Comparison of ENCODE assay signal across 19 cellular contexts in the genomic region with DNA sequence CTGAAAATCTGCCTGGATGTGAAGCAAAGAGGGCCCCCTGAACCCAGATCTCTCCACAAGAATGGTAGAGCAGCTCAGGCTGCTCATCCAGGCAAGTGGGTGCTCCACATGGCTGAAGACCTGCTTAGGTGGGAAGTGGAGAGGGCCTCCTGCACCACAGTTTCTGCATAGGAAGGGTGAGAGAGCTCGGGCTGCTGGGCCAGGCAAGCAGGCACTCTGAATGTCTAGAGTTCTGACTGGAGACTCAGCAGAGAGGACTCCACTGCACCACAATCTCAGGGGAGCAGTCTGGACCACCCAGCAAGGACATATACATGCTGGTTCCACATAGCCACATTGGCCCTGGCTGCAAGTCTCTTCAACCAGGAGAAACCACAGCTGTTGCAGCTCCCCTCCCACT. TPM values are rescaled to one million over a fixed set of nuclear protein-coding genes. Genes with fewer than 3 reads are reported as not detected.
DNase-seq lines count a peak whose midpoint lies in the region; ATAC-seq and TF ChIP-seq lines count a peak whose summit lies in the region.
"Had no signal": no experiment of that assay in that cellular context is flagged by ENCODE, and none has a peak within 500 bp of the region (broad histone marks: within the 10 kb centered on the region; RNA-seq: fewer than 3 reads in every experiment).

No MANE protein-coding gene starts in this region.

- H3K4ac ChIP-seq in IMR-90 (ENCODE audit: low read depth, low read length) = no peak overlapping the region
- no peak overlapping the region for H3K4ac ChIP-seq in trophoblast cell (ENCODE audit: low read depth, low read length)

- H2BK20ac ChIP-seq in IMR-90 (ENCODE audit: low read depth, low read length) = no peak overlapping the region

- no peak overlapping the region for H2BK12ac ChIP-seq in trophoblast cell (ENCODE audit: low read length)

- no peak overlapping the region for H2BK120ac ChIP-seq in IMR-90 (ENCODE audit: low read depth, low read length)
- H2BK120ac ChIP-seq in trophoblast cell (ENCODE audit: insufficient read depth, low read length, poor library complexity) = no peak overlapping the region

- no CpG with 5 or more reads among the region's 1 CpG for WGBS in IMR-90 (ENCODE audit: extremely low coverage in 2 of 2, insufficient read length in 1 of 2), 2 experiments
- no CpG with 5 or more reads among the region's 1 CpG for WGBS in trophoblast cell (ENCODE audit: extremely low coverage, insufficient coverage, insufficient read length)

- H4K5ac ChIP-seq in IMR-90 (ENCODE audit: low read depth, low read length) = no peak overlapping the region

- H3K36me3 Mint-ChIP-seq in chondrocyte (ENCODE audit: low read depth) (peaks cover 12% of the 10 kb centered on the region), neural progenitor cell (peaks cover 3% of the 10 kb centered on the region), nephron progenitor cell (ENCODE audit: low read depth) (peaks cover 6% of the 10 kb centered on the region)
- H3K36me3 Mint-ChIP-seq in activated T-helper 2 cell treated with anti-CD3 and anti-CD28 coated beads, Interferon-gamma antibody, Interleukin-2, Interleukin-4, amounts not matched to agents 10 μg/mL and 5 μg/mL and 100 μg/mL, durations not matched to agents 14 hours and 24 hours and 36 hours (ENCODE audit: low read depth) = no peaks in the 10 kb centered on the region
- H3K36me3 Mint-ChIP-seq: CD8-positive, alpha-beta T cell had no signal

- TF ChIP-seq CTCF in IMR-90 (conservative IDR thresholded peaks at IDR 0.05; ENCODE audit: low read depth, low read length) = no peak
- TF ChIP-seq CTCF in chondrocyte (IDR thresholded peaks at IDR 0.05) = no peak
- TF ChIP-seq CTCF in neural progenitor cell (IDR thresholded peaks at IDR 0.05) = no peak
- no peak for TF ChIP-seq CTCF in nephron progenitor cell (IDR thresholded peaks at IDR 0.05)

- no peak overlapping the region for H3K27ac Mint-ChIP-seq in chondrocyte (ENCODE audit: unreplicated experiment)
- no peak overlapping the region for H3K27ac Mint-ChIP-seq in neural progenitor cell
- H3K27ac Mint-ChIP-seq in activated T-helper 2 cell treated with anti-CD3 and anti-CD28 coated beads, Interferon-gamma antibody, Interleukin-2, Interleukin-4, amounts not matched to agents 10 μg/mL and 5 μg/mL and 100 μg/mL, durations not matched to agents 14 hours and 24 hours and 36 hours = no peak overlapping the region
- no peak overlapping the region for H3K27ac Mint-ChIP-seq in nephron progenitor cell
- H3K27ac Mint-ChIP-seq: B cell; CD4-positive, alpha-beta T cell; CD8-positive, alpha-beta T cell had no signal

- H3K79me2 ChIP-seq in neural progenitor cell (ENCODE audit: low read depth) (no peaks in the 10 kb centered on the region), trophoblast cell (ENCODE audit: control insufficient read depth, insufficient read depth, low read length, poor library complexity) (no peaks in the 10 kb centered on the region)

- peak overlapping the region; percentile 10 for H4K12ac ChIP-seq in trophoblast cell (ENCODE audit: low read depth, low read length)

- no peak overlapping the region for H3K4me2 ChIP-seq in IMR-90 (ENCODE audit: low read depth, low read length)
- no peak overlapping the region for H3K4me2 ChIP-seq in neural progenitor cell
- no peak overlapping the region for H3K4me2 ChIP-seq in trophoblast cell (ENCODE audit: low read length)
- H3K4me2 ChIP-seq: A549 had no signal

- no peak for DNase-seq in IMR-90
- peak; percentile 54 for DNase-seq in chondrocyte (ENCODE audit: low spot score)
- DNase-seq in neural progenitor cell (ENCODE audit: low spot score) = no peak
- no peak for DNase-seq in trophoblast cell
- no peak for DNase-seq in activated effector memory CD4-positive, alpha-beta T cell treated with Interleukin-2 at 50 U/mL for 16 hours
- DNase-seq in activated T-helper 2 cell treated with anti-CD3 and anti-CD28 coated beads, Interferon-gamma antibody, Interleukin-2, Interleukin-4, amounts not matched to agents 10 μg/mL and 5 μg/mL and 100 μg/mL, durations not matched to agents 14 hours and 24 hours and 36 hours (ENCODE audit: low spot score) = no peak
- no peak for DNase-seq in nephron progenitor cell
- DNase-seq: Caco-2; Calu3; CD4-positive, alpha-beta T cell; CD8-positive, alpha-beta T cell; DMS79 treated with DMSO at 0.1 percent for 48 hours; GF-D8 had no signal

- in situ Hi-C loops in IMR-90 (cut with MboI; ENCODE audit: low sequenced_read_pairs) = no loop called here

- H3K23ac ChIP-seq in IMR-90 (ENCODE audit: low read depth, low read length) (no peak overlapping the region), trophoblast cell (ENCODE audit: low read length) (no peak overlapping the region)

- H3K9ac ChIP-seq in IMR-90 (ENCODE audit: low read depth, low read length) = no peak overlapping the region
- no peak overlapping the region for H3K9ac ChIP-seq in neural progenitor cell
- H3K9ac ChIP-seq in trophoblast cell (ENCODE audit: low read length) = no peak overlapping the region
- H3K9ac ChIP-seq: BLaER1 treated with 17β-estradiol and CSF1 and Interleukin-3, amounts not matched to agents 10 nM and 100 nM had no signal

- H3K14ac ChIP-seq in IMR-90 (replicated peaks; ENCODE audit: low read depth, low read length) (no peak overlapping the region), trophoblast cell (ENCODE audit: low read length) (no peak overlapping the region)

- H3K27ac ChIP-seq in IMR-90 (ENCODE audit: insufficient read depth, low read length) (no peak overlapping the region), neural progenitor cell (no peak overlapping the region), trophoblast cell (ENCODE audit: low read depth, low read length) (no peak overlapping the region)
- H3K27ac ChIP-seq: 22Rv1; A549; BLaER1 treated with 17β-estradiol and CSF1 and Interleukin-3, amounts not matched to agents 10 nM and 100 nM; C4-2B had no signal

- intact Hi-C loops in IMR-90 (cut with micrococcal nuclease) = no loop called here
- intact Hi-C loops in activated T-helper 2 cell treated with anti-CD3 and anti-CD28 coated beads, Interferon-gamma antibody, Interleukin-2, Interleukin-4, amounts not matched to agents 10 μg/mL and 5 μg/mL and 100 μg/mL, durations not matched to agents 14 hours and 24 hours and 36 hours (cut with micrococcal nuclease) = no loop called here

- dilution Hi-C loops in IMR-90 (cut with HindIII; ENCODE audit: low sequenced_read_pairs, unreplicated experiment) = no loop called here

- no peak for TF ChIP-seq POLR2A in IMR-90 (IDR thresholded peaks at IDR 0.05; ENCODE audit: low read depth, low read length)

- H2AK5ac ChIP-seq in IMR-90 (ENCODE audit: low read depth, low read length) (no peak overlapping the region), trophoblast cell (ENCODE audit: low read length) (no peak overlapping the region)

- no peaks in the 10 kb centered on the region for H3K9me3 ChIP-seq in IMR-90 (ENCODE audit: control insufficient read depth, insufficient read depth, low read length)
- H3K9me3 ChIP-seq in neural progenitor cell (ENCODE audit: low read depth) = no peaks in the 10 kb centered on the region
- H3K9me3 ChIP-seq in trophoblast cell (ENCODE audit: insufficient read depth, low read depth, low read length) = no peaks in the 10 kb centered on the region
- H3K9me3 ChIP-seq: A549, Caco-2 had no signal

- no peak overlapping the region for H2BK15ac ChIP-seq in IMR-90 (ENCODE audit: low read depth, low read length)

- peak overlapping the region; percentile 10 for H2AK9ac ChIP-seq in IMR-90 (replicated peaks; ENCODE audit: low read depth, low read length, poor library complexity)

- no peak overlapping the region for H3K4me3 Mint-ChIP-seq in chondrocyte (ENCODE audit: unreplicated experiment)
- no peak overlapping the region for H3K4me3 Mint-ChIP-seq in neural progenitor cell
- H3K4me3 Mint-ChIP-seq in activated T-helper 2 cell treated with anti-CD3 and anti-CD28 coated beads, Interferon-gamma antibody, Interleukin-2, Interleukin-4, amounts not matched to agents 10 μg/mL and 5 μg/mL and 100 μg/mL, durations not matched to agents 14 hours and 24 hours and 36 hours (ENCODE audit: low read depth) = no peak overlapping the region
- no peak overlapping the region for H3K4me3 Mint-ChIP-seq in nephron progenitor cell
- H3K4me3 Mint-ChIP-seq: B cell; CD4-positive, alpha-beta T cell; CD8-positive, alpha-beta T cell had no signal

- H2AFZ ChIP-seq in IMR-90 (replicated peaks; ENCODE audit: low read length, poor library complexity) (no peak overlapping the region), neural progenitor cell (replicated peaks) (peak overlapping the region; percentile 37), trophoblast cell (ENCODE audit: insufficient read depth, low read length, poor library complexity) (no peak overlapping the region)

- H3K9me3 Mint-ChIP-seq in chondrocyte (ENCODE audit: low read depth) (peaks cover 35% of the 10 kb centered on the region), neural progenitor cell (peaks cover 28% of the 10 kb centered on the region), nephron progenitor cell (peaks cover 16% of the 10 kb centered on the region)
- H3K9me3 Mint-ChIP-seq in activated T-helper 2 cell treated with anti-CD3 and anti-CD28 coated beads, Interferon-gamma antibody, Interleukin-2, Interleukin-4, amounts not matched to agents 10 μg/mL and 5 μg/mL and 100 μg/mL, durations not matched to agents 14 hours and 24 hours and 36 hours = no peaks in the 10 kb centered on the region
- H3K9me3 Mint-ChIP-seq: CD8-positive, alpha-beta T cell had no signal

- H3K4me1 Mint-ChIP-seq in chondrocyte (ENCODE audit: low read depth) (peaks cover 13% of the 10 kb centered on the region), neural progenitor cell (peaks cover 8% of the 10 kb centered on the region), nephron progenitor cell (no peaks in the 10 kb centered on the region)
- H3K4me1 Mint-ChIP-seq in activated T-helper 2 cell treated with anti-CD3 and anti-CD28 coated beads, Interferon-gamma antibody, Interleukin-2, Interleukin-4, amounts not matched to agents 10 μg/mL and 5 μg/mL and 100 μg/mL, durations not matched to agents 14 hours and 24 hours and 36 hours (ENCODE audit: low read depth) = no peaks in the 10 kb centered on the region

- POLR2A ChIA-PET in IMR-90 (lab: Charles Lee; ENCODE audit: unreplicated experiment) = no interaction called here

- H3K79me1 ChIP-seq in IMR-90 (ENCODE audit: low read depth in 1 of 2, low read length in 2 of 2) (no peaks in the 10 kb centered on the region), trophoblast cell (ENCODE audit: low read length) (no peaks in the 10 kb centered on the region)

- H3K4me3 ChIP-seq in IMR-90 (ENCODE audit: insufficient read depth, low read depth, low read length) (no peak overlapping the region), neural progenitor cell (no peak overlapping the region), trophoblast cell (ENCODE audit: low read depth, low read length) (no peak overlapping the region)
- H3K4me3 ChIP-seq: A549; BLaER1 treated with 17β-estradiol and CSF1 and Interleukin-3, amounts not matched to agents 10 nM and 100 nM had no signal

- no peak for ATAC-seq in IMR-90 (ENCODE audit: low read depth)
- ATAC-seq in GM19455 (IDR thresholded peaks at IDR 0.05; ENCODE audit: unreplicated experiment) = no peak
- ATAC-seq: A549; CD8-positive, alpha-beta T cell had no signal

- H3K36me3 ChIP-seq in IMR-90 (ENCODE audit: control insufficient read depth, insufficient read depth, low read length) (no peaks in the 10 kb centered on the region), neural progenitor cell (peaks cover 2% of the 10 kb centered on the region), trophoblast cell (ENCODE audit: control insufficient read depth in 1 of 2, insufficient read depth in 2 of 2, low read length in 2 of 2) (no peaks in the 10 kb centered on the region)
- H3K36me3 ChIP-seq: BLaER1 treated with 17β-estradiol and CSF1 and Interleukin-3, amounts not matched to agents 10 nM and 100 nM had no signal

- no peak overlapping the region for H2BK5ac ChIP-seq in IMR-90 (ENCODE audit: low read depth, low read length, poor library complexity, severe bottlenecking)
- no peak overlapping the region for H2BK5ac ChIP-seq in trophoblast cell (ENCODE audit: low read depth, low read length, poor library complexity)

- H3K4me1 ChIP-seq in IMR-90 (ENCODE audit: control insufficient read depth, insufficient read depth, low read length) (no peaks in the 10 kb centered on the region), neural progenitor cell (peaks cover 20% of the 10 kb centered on the region), trophoblast cell (ENCODE audit: control insufficient read depth in 1 of 2, insufficient read depth in 2 of 2, low read length in 2 of 2) (no peaks in the 10 kb centered on the region)
- H3K4me1 ChIP-seq: A549, Caco-2 had no signal

- H3K18ac ChIP-seq in IMR-90 (ENCODE audit: low read depth, low read length) = no peak overlapping the region
- no peak overlapping the region for H3K18ac ChIP-seq in trophoblast cell (ENCODE audit: low read length)

- no peak for TF ChIP-seq RAD21 in IMR-90 (IDR thresholded peaks at IDR 0.05; ENCODE audit: low read length)

- no TSS peak for BruUV-seq in IMR-90 (replicated peaks; lab: Mats Ljungman, UMichigan)

- no peaks in the 10 kb centered on the region for H3K9me1 ChIP-seq in IMR-90 (ENCODE audit: insufficient read depth, low read length)

- CTCF ChIA-PET in IMR-90 (lab: Yijun Ruan, JAX) = no interaction called here

- H3K27me3 ChIP-seq in IMR-90 (ENCODE audit: control insufficient read depth, insufficient read depth, low read length) (no peaks in the 10 kb centered on the region), neural progenitor cell (no peaks in the 10 kb centered on the region), trophoblast cell (ENCODE audit: insufficient read depth, low read length) (no peaks in the 10 kb centered on the region)
- H3K27me3 ChIP-seq: BLaER1 treated with 17β-estradiol and CSF1 and Interleukin-3, amounts not matched to agents 10 nM and 100 nM had no signal

- no peak overlapping the region for H4K8ac ChIP-seq in IMR-90 (ENCODE audit: low read depth in 2 of 2, low read length in 2 of 2)
- no peak overlapping the region for H4K8ac ChIP-seq in trophoblast cell (ENCODE audit: low read depth, low read length)

- H3F3A ChIP-seq in neural progenitor cell (ENCODE audit: low read depth) = peaks cover 17% of the 10 kb centered on the region

- H4K20me1 ChIP-seq in IMR-90 (ENCODE audit: insufficient read depth, low read length) (no peaks in the 10 kb centered on the region), neural progenitor cell (ENCODE audit: low read depth) (no peaks in the 10 kb centered on the region)
- H4K20me1 ChIP-seq: BLaER1 treated with 17β-estradiol and CSF1 and Interleukin-3, amounts not matched to agents 10 nM and 100 nM had no signal

- no peak overlapping the region for H3K56ac ChIP-seq in IMR-90 (ENCODE audit: extremely low read depth, insufficient read depth, low read length)

- H4K91ac ChIP-seq in IMR-90 (ENCODE audit: insufficient read depth, low read depth, low read length) (no peak overlapping the region), trophoblast cell (ENCODE audit: low read depth, low read length) (no peak overlapping the region)

- no peaks in the 10 kb centered on the region for H3K27me3 Mint-ChIP-seq in chondrocyte (ENCODE audit: low read depth)
- no peaks in the 10 kb centered on the region for H3K27me3 Mint-ChIP-seq in neural progenitor cell (ENCODE audit: insufficient read depth, low read depth)
- no peaks in the 10 kb centered on the region for H3K27me3 Mint-ChIP-seq in activated T-helper 2 cell treated with anti-CD3 and anti-CD28 coated beads, Interferon-gamma antibody, Interleukin-2, Interleukin-4, amounts not matched to agents 10 μg/mL and 5 μg/mL and 100 μg/mL, durations not matched to agents 14 hours and 24 hours and 36 hours (ENCODE audit: low read depth)
- H3K27me3 Mint-ChIP-seq in nephron progenitor cell (ENCODE audit: low read depth, poor library complexity) = no peaks in the 10 kb centered on the region

RNA-seq across cellular contexts. Expression of a gene that starts 52.0 kb away (rescaled TPM):
- total RNA-seq in IMR-90 (2012; rRNA removed) = 100 and 145 TPM in 2 replicates
- 13.7 and 16.8 TPM in 2 replicates for polyA plus RNA-seq in IMR-90 (2012; rRNA removed)
- 3.9 and 5.8 TPM in 2 replicates for polyA plus RNA-seq in IMR-90 (2012; cell fraction: cytosol; rRNA removed)
- 2.7 and 11.3 TPM in 2 replicates for polyA plus RNA-seq in IMR-90 (2012; cell fraction: nucleus; rRNA removed; ENCODE audit: low replicate concordance)
- total RNA-seq in chondrocyte = 49.3 to 86.6 TPM (median 49.8 TPM) in 3 replicates
- total RNA-seq in neural progenitor cell (ENCODE audit: low replicate concordance) = 7.1 and 8.6 TPM in 2 replicates
- polyA plus RNA-seq in trophoblast cell (2013) = 3.9 and 4.0 TPM in 2 replicates
- 0.05 TPM in 1 of 2 replicates, not detected in the other for total RNA-seq in activated T-helper 2 cell treated with anti-CD3 and anti-CD28 coated beads, Interferon-gamma antibody, Interleukin-2, Interleukin-4, amounts not matched to agents 10 μg/mL and 5 μg/mL and 100 μg/mL, durations not matched to agents 14 hours and 24 hours and 36 hours
